In genomic region chr2:160408575-160409291, GRCh38 we compare ENCODE assay signal across 9 cellular contexts.
DNase-seq lines count a peak whose midpoint lies in the region; ATAC-seq, FAIRE-seq and TF ChIP-seq lines count a peak whose summit lies in the region.
"Had no signal": no experiment of that assay in that cellular context is flagged by ENCODE, and none has a peak within 500 bp of the region (broad histone marks: within the 10 kb centered on the region; RNA-seq: fewer than 3 reads in every experiment).

No MANE protein-coding gene starts in this region.

- 0 out of 2 replicates have a peak overlapping the region, but pooled peaks have one; percentile 46 for H3K4me2 ChIP-seq in OCI-LY7 (ENCODE audit: low read length)

- TSS peak; percentile 72 for BruUV-seq in OCI-LY7 (replicated peaks; lab: Mats Ljungman, UMichigan)

- peaks cover 23% of the 10 kb centered on the region; the same call in 1 of the 2 replicates for H3K79me2 ChIP-seq in OCI-LY7 (ENCODE audit: insufficient read depth, low read depth, low read length)

- H3K27me3 ChIP-seq in BE2C, result no peaks in the 10 kb centered on the region
- no peaks in the 10 kb centered on the region for H3K27me3 ChIP-seq in endodermal cell (ENCODE audit: control insufficient read depth, insufficient read depth, low read length, poor library complexity, severe bottlenecking)

- H3K9me2 ChIP-seq in OCI-LY7 (ENCODE audit: insufficient read depth, low read length), result no peaks in the 10 kb centered on the region

- CTCF ChIA-PET in OCI-LY7 (lab: Charles Lee; ENCODE audit: unreplicated experiment), result no interaction called here

- no peaks in the 10 kb centered on the region for H4K20me1 ChIP-seq in OCI-LY7 (ENCODE audit: insufficient read depth, low read length)

- H3K9me3 Mint-ChIP-seq in endodermal cell, result no peaks in the 10 kb centered on the region
- H3K9me3 Mint-ChIP-seq in natural killer cell treated with Interleukin-12 subunit alpha and Interleukin-12 subunit beta and Interleukin-15 and Interleukin-18, amount 100 ng/mL, for 72 hours, result no peaks in the 10 kb centered on the region

- 9 to 14% methylated on average over 9 to 16 of the region's 16 CpGs for WGBS in endodermal cell (ENCODE audit: insufficient coverage in 1 of 2, insufficient read length in 1 of 2), 2 experiments

- TF ChIP-seq CTCF in BE2C (IDR thresholded peaks at IDR 0.05; ENCODE audit: low read depth, low read length), result no peak
- TF ChIP-seq CTCF in OCI-LY7 (conservative IDR thresholded peaks at IDR 0.05; ENCODE audit: low read length), result no peak
- TF ChIP-seq CTCF in endodermal cell (conservative IDR thresholded peaks at IDR 0.05), result peak; percentile 59

- H2AFZ ChIP-seq in OCI-LY7 (ENCODE audit: low read length), result no peak overlapping the region

- POLR2A ChIA-PET in OCI-LY7 (lab: Charles Lee), result interaction anchor here (0.6 kb wide), 2 partner anchors 11 to 805 kb away, joined by 3 read pairs; no protein-coding TSS in a partner anchor

- peak; percentile 34 for DNase-seq in BE2C
- no peak for DNase-seq in OCI-LY7 (ENCODE audit: low spot score)
- DNase-seq in endodermal cell, result peak; percentile 74
- no peak for DNase-seq in natural killer cell treated with Interleukin-12 subunit alpha and Interleukin-12 subunit beta and Interleukin-15 and Interleukin-18, amount 100 ng/mL, for 72 hours (ENCODE audit: low spot score)
- no peak for DNase-seq in RCC 7860 (ENCODE audit: low spot score)
- DNase-seq in EL, result no peak
- no peak for DNase-seq in amniotic stem cell (lab: John Stamatoyannopoulos, UW)
- DNase-seq in NCI-H128 (lab: John Stamatoyannopoulos, UW; ENCODE audit: unreplicated experiment), result no peak

- intact Hi-C loops in OCI-LY7 (cut with micrococcal nuclease; ENCODE audit: unreplicated experiment), result loop anchor here (5.0 to 10.0 kb wide), 3 partner anchors 294 to 836 kb away; no protein-coding TSS in a partner anchor

- no peaks in the 10 kb centered on the region for H3K36me3 Mint-ChIP-seq in endodermal cell (ENCODE audit: low read depth)
- H3K36me3 Mint-ChIP-seq in natural killer cell treated with Interleukin-12 subunit alpha and Interleukin-12 subunit beta and Interleukin-15 and Interleukin-18, amount 100 ng/mL, for 72 hours, result no peaks in the 10 kb centered on the region

- peak overlapping the region; percentile 75 for H3K4me3 Mint-ChIP-seq in endodermal cell
- H3K4me3 Mint-ChIP-seq in natural killer cell treated with Interleukin-12 subunit alpha and Interleukin-12 subunit beta and Interleukin-15 and Interleukin-18, amount 100 ng/mL, for 72 hours, result peak overlapping the region; percentile 99

- H3K4me3 ChIP-seq in BE2C (ENCODE audit: low read depth, low read length) (peak overlapping the region; percentile 56), OCI-LY7 (ENCODE audit: low read depth, low read length, poor library complexity, severe bottlenecking) (no peak overlapping the region), endodermal cell (ENCODE audit: low read length) (peak overlapping the region; percentile 83)
- H3K4me3 ChIP-seq: K562 had no signal

- no peak for FAIRE-seq in RCC 7860 (lab: Jason Lieb, UNC)
- FAIRE-seq: K562 had no signal

- peaks cover 42% of the 10 kb centered on the region for H3K4me1 Mint-ChIP-seq in endodermal cell
- H3K4me1 Mint-ChIP-seq in natural killer cell treated with Interleukin-12 subunit alpha and Interleukin-12 subunit beta and Interleukin-15 and Interleukin-18, amount 100 ng/mL, for 72 hours (ENCODE audit: low read depth in 2 of 2), result peaks cover 60 to 76% of the 10 kb centered on the region in 2 donors

- H3K27ac Mint-ChIP-seq in endodermal cell, result peak overlapping the region; percentile 93
- H3K27ac Mint-ChIP-seq in natural killer cell treated with Interleukin-12 subunit alpha and Interleukin-12 subunit beta and Interleukin-15 and Interleukin-18, amount 100 ng/mL, for 72 hours, result peak overlapping the region; percentile 94 to 97

- H3K27ac ChIP-seq in OCI-LY7 (ENCODE audit: low read depth, low read length, poor library complexity, severe bottlenecking), result no peak overlapping the region
- peak overlapping the region; percentile 72 for H3K27ac ChIP-seq in endodermal cell (ENCODE audit: low read depth, low read length)

- H3K27me3 Mint-ChIP-seq in endodermal cell (ENCODE audit: insufficient read depth), result peaks cover 19% of the 10 kb centered on the region
- no peaks in the 10 kb centered on the region for H3K27me3 Mint-ChIP-seq in natural killer cell treated with Interleukin-12 subunit alpha and Interleukin-12 subunit beta and Interleukin-15 and Interleukin-18, amount 100 ng/mL, for 72 hours

- H3K4me1 ChIP-seq in BE2C (no peaks in the 10 kb centered on the region), OCI-LY7 (ENCODE audit: insufficient read depth, low read length, poor library complexity, severe bottlenecking) (peaks cover 42% of the 10 kb centered on the region), endodermal cell (ENCODE audit: control insufficient read depth, insufficient read depth, low read length) (peaks cover 9% of the 10 kb centered on the region)

- no peak for ATAC-seq in natural killer cell treated with Interleukin-12 subunit alpha and Interleukin-12 subunit beta and Interleukin-15 and Interleukin-18, amount 100 ng/mL, for 72 hours
- ATAC-seq: K562 had no signal

- peak overlapping the region; percentile 78 for H3K9ac ChIP-seq in endodermal cell (ENCODE audit: extremely low read depth, low read length, poor library complexity, severe bottlenecking)

- H3K36me3 ChIP-seq in BE2C (no peaks in the 10 kb centered on the region), OCI-LY7 (ENCODE audit: insufficient read depth, low read length) (no peaks in the 10 kb centered on the region), endodermal cell (ENCODE audit: control insufficient read depth, insufficient read depth, low read length) (no peaks in the 10 kb centered on the region)

- no peaks in the 10 kb centered on the region for H3K9me3 ChIP-seq in BE2C
- no peaks in the 10 kb centered on the region for H3K9me3 ChIP-seq in OCI-LY7 (ENCODE audit: low read length)
- H3K9me3 ChIP-seq in endodermal cell (ENCODE audit: control insufficient read depth, low read length), result no peaks in the 10 kb centered on the region

Comparison
In these comparisons a context has a peak if more than half of its experiments do, and no peak if none do; other contexts are left out.
1. DNase-seq: peak in BE2C (single experiment) and endodermal cell (single experiment); none in OCI-LY7 (single experiment), natural killer cell treated with Interleukin-12 subunit alpha and Interleukin-12 subunit beta and Interleukin-15 and Interleukin-18, amount 100 ng/mL, for 72 hours (single experiment), RCC 7860 (single experiment), EL (single experiment), amniotic stem cell (single experiment) and NCI-H128 (single experiment).